13 cellular contexts compared by ENCODE assay signal in genomic region chr6:147154454-147154853, GRCh38. TPM values are rescaled to one million over a fixed set of nuclear protein-coding genes. Genes with fewer than 3 reads are reported as not detected.
A peak's percentile ranks its signal among the peaks of the same experiment; 100 is the strongest.
DNase-seq lines count a peak whose midpoint lies in the region; ATAC-seq, FAIRE-seq and TF ChIP-seq lines count a peak whose summit lies in the region.
"Had no signal": no experiment of that assay in that cellular context is flagged by ENCODE, and none has a peak within 500 bp of the region (broad histone marks: within the 10 kb centered on the region; RNA-seq: fewer than 3 reads in every experiment).

No MANE protein-coding gene starts in this region.

- CTCF ChIA-PET in activated CD4-positive, alpha-beta T cell treated with anti-CD3 and anti-CD28 coated beads for 36 hours (lab: Charles Lee) = no interaction called here

- intact Hi-C loops in activated CD4-positive, alpha-beta T cell treated with anti-CD3 and anti-CD28 coated beads for 36 hours (cut with DNase I, micrococcal nuclease) = no loop called here

- DNase-seq in COR-L47 (lab: John Stamatoyannopoulos, UW) (peak; percentile 44), NB4 (ENCODE audit: low read depth) (peak; percentile 19), SHP77 treated with DMSO at 0.1 percent for 48 hours (lab: John Stamatoyannopoulos, UW) (peak; percentile 92), DMS 273 treated with DMSO at 0.1 percent for 48 hours (lab: John Stamatoyannopoulos, UW) (no peak), amygdala (lab: John Stamatoyannopoulos, UW) (no peak)
- DNase-seq in activated CD4-positive, alpha-beta T cell treated with anti-CD3 and anti-CD28 coated beads for 36 hours = no peak
- no peak for DNase-seq in stimulated activated naive CD4-positive, alpha-beta T cell treated with Interleukin-2 at 50 U/mL for 16 hours (lab: John Stamatoyannopoulos, UW)
- DNase-seq: activated CD4-positive, CD25-positive, alpha-beta regulatory T cell; CD4-positive, CD25-positive, alpha-beta regulatory T cell; OCI-M1; stimulated activated CD4-positive, alpha-beta T cell treated with anti-CD3 and anti-CD28 coated beads, Interleukin-2, amount 100 ng/mL, for 24 hours had no signal

- H3K4me1 Mint-ChIP-seq in activated CD4-positive, alpha-beta T cell treated with anti-CD3 and anti-CD28 coated beads for 36 hours = no peaks in the 10 kb centered on the region
- H3K4me1 Mint-ChIP-seq: nephron had no signal

- no peak overlapping the region for H3K27ac Mint-ChIP-seq in activated CD4-positive, alpha-beta T cell treated with anti-CD3 and anti-CD28 coated beads for 36 hours
- H3K27ac Mint-ChIP-seq: CD4-positive, CD25-positive, alpha-beta regulatory T cell; nephron had no signal

- TF ChIP-seq CTCF in NB4 (IDR thresholded peaks at IDR 0.05; ENCODE audit: low read depth, low read length) = no peak

- H3K27me3 Mint-ChIP-seq in activated CD4-positive, alpha-beta T cell treated with anti-CD3 and anti-CD28 coated beads for 36 hours = peaks cover 2% of the 10 kb centered on the region

- no peak overlapping the region for H3K4me3 Mint-ChIP-seq in activated CD4-positive, alpha-beta T cell treated with anti-CD3 and anti-CD28 coated beads for 36 hours
- H3K4me3 Mint-ChIP-seq: CD4-positive, CD25-positive, alpha-beta regulatory T cell; nephron had no signal

- POLR2A ChIA-PET in activated CD4-positive, alpha-beta T cell treated with anti-CD3 and anti-CD28 coated beads for 36 hours (lab: Charles Lee) = no interaction called here

- no peaks in the 10 kb centered on the region for H3K9me3 Mint-ChIP-seq in activated CD4-positive, alpha-beta T cell treated with anti-CD3 and anti-CD28 coated beads for 36 hours (ENCODE audit: low read depth)
- H3K9me3 Mint-ChIP-seq: nephron had no signal

- FAIRE-seq in islet of Langerhans (lab: Jason Lieb, UNC) = peak; percentile 99

- H3K4me3 ChIP-seq in NB4 (ENCODE audit: low read depth, low read length) = no peak overlapping the region

- no peak for TF ChIP-seq POLR2A in NB4 (IDR thresholded peaks at IDR 0.05; ENCODE audit: extremely low read depth, insufficient read length)

- ATAC-seq in activated CD4-positive, alpha-beta T cell treated with anti-CD3 and anti-CD28 coated beads for 36 hours = no peak

- H3K36me3 Mint-ChIP-seq in activated CD4-positive, alpha-beta T cell treated with anti-CD3 and anti-CD28 coated beads for 36 hours (ENCODE audit: low read depth) = no peaks in the 10 kb centered on the region
- H3K36me3 Mint-ChIP-seq: CD4-positive, CD25-positive, alpha-beta regulatory T cell had no signal

RNA-seq across cellular contexts. Expression of gene STXBP5, which starts 49.8 kb away (rescaled TPM):
- 10 to 100 TPM; 14.4 to 15.0 TPM for total RNA-seq in activated CD4-positive, alpha-beta T cell treated with anti-CD3 and anti-CD28 coated beads for 36 hours

Comparison
In these comparisons a context has a peak if more than half of its experiments do, and no peak if none do; other contexts are left out.
1. DNase-seq: peak in COR-L47 (single experiment), NB4 (single experiment) and SHP77 treated with DMSO at 0.1 percent for 48 hours (single experiment); none in DMS 273 treated with DMSO at 0.1 percent for 48 hours (single experiment), activated CD4-positive, alpha-beta T cell treated with anti-CD3 and anti-CD28 coated beads for 36 hours (single experiment), amygdala (0 of 56) and stimulated activated naive CD4-positive, alpha-beta T cell treated with Interleukin-2 at 50 U/mL for 16 hours (single experiment).